17 cellular contexts compared by ENCODE assay signal in genomic region chr2:177036754-177037153, GRCh38.
DNase-seq lines count a peak whose midpoint lies in the region; ATAC-seq and FAIRE-seq lines count a peak whose summit lies in the region.
"Had no signal": no experiment of that assay in that cellular context is flagged by ENCODE, and none has a peak within 500 bp of the region (broad histone marks: within the 10 kb centered on the region; RNA-seq: fewer than 3 reads in every experiment).

No MANE protein-coding gene starts in this region.

- DNase-seq in Daoy (ENCODE audit: low read depth) (peak; percentile 4), NCI-H1417 treated with DMSO at 0.1 percent for 48 hours (lab: John Stamatoyannopoulos, UW) (peak; percentile 75), NCI-H2227 treated with DMSO at 0.1 percent for 48 hours (lab: John Stamatoyannopoulos, UW) (peak; percentile 60), OCI-M2 (lab: John Stamatoyannopoulos, UW; ENCODE audit: unreplicated experiment) (no peak), HAP-1 (ENCODE audit: low spot score in 2 of 2) (no peak)
- DNase-seq: CD4-positive, CD25-positive, alpha-beta regulatory T cell; GDM1; HFFc6; MV-4-11; NCI-H1436; NCI-H446 treated with DMSO at 0.1 percent for 48 hours; NCI-H526 treated with DMSO at 0.1 percent for 48 hours; Peyer's patch had no signal

- no peak for ATAC-seq in GM18870 (IDR thresholded peaks at IDR 0.05; ENCODE audit: unreplicated experiment)
- ATAC-seq: SK-N-SH treated with all-trans-retinoic acid at 6 μM for 48 hours had no signal

- peak; percentile 53 for FAIRE-seq in islet of Langerhans (lab: Jason Lieb, UNC)
- FAIRE-seq: H54 had no signal

- in situ Hi-C loops in HAP-1 (cut with MboI; ENCODE audit: low sequenced_read_pairs): no loop called here

- H3K27me3 ChIP-seq in HAP-1 (ENCODE audit: low read depth): peaks cover 5% of the 10 kb centered on the region; the same call in 1 of the 2 replicates
- H3K27me3 ChIP-seq: Peyer's patch had no signal

- H3K4me3 ChIP-seq in HAP-1: no peak overlapping the region
- H3K4me3 ChIP-seq: Peyer's patch had no signal

- no peaks in the 10 kb centered on the region for H3K9me3 ChIP-seq in HAP-1
- H3K9me3 ChIP-seq: Peyer's patch had no signal

- H3K36me3 ChIP-seq in HAP-1 (replicated peaks): no peaks in the 10 kb centered on the region
- H3K36me3 ChIP-seq: Peyer's patch had no signal

- peaks cover 16% of the 10 kb centered on the region for H3K4me1 ChIP-seq in HAP-1
- H3K4me1 ChIP-seq: Peyer's patch had no signal

Comparison
In these comparisons a context has a peak if more than half of its experiments do, and no peak if none do; other contexts are left out.
1. DNase-seq: peak in Daoy (single experiment), NCI-H1417 treated with DMSO at 0.1 percent for 48 hours (single experiment) and NCI-H2227 treated with DMSO at 0.1 percent for 48 hours (single experiment); none in OCI-M2 (single experiment) and HAP-1 (0 of 2).